ENCODE assay signal across 26 cellular contexts in the genomic region with DNA sequence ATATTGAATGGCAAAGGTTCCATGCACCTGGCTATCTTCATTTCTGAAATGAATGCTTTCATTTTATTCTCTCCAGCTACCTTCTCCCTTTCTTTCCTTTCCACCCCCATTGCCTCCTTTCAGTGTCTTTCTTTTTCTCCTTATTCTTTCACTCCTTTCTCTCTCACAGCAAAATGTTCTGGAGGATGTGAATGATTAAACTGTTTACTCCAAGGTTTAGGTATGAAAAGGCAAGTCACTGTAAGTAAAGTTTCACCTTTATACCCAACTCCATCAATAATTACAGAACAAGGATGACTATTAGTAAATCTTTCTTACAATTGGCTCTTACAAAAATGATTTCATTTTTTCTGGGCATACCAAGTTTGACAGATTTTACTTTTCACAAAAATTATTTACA.
"Had no signal": no experiment of that assay in that cellular context is flagged by ENCODE, and none has a peak within 500 bp of the region (broad histone marks: within the 10 kb centered on the region; RNA-seq: fewer than 3 reads in every experiment).

No MANE protein-coding gene starts in this region.

- ATAC-seq: activated CD4-positive, CD25-positive, alpha-beta regulatory T cell treated with anti-CD3 and anti-CD28 coated beads, Interleukin-2, amount 50 U/mL, for 24 hours; foreskin keratinocyte; heart left ventricle; left cardiac atrium; natural killer cell; sciatic nerve; stimulated activated memory B cell treated with anti-CD40 and anti-IgM and Interleukin-4, amounts not matched to agents 10 μg/mL and 1 μg/mL and 100 μg/mL, for 72 hours; stimulated activated naive CD8-positive, alpha-beta T cell treated with anti-CD3 and anti-CD28 coated beads, Interleukin-15, amount 100 ng/mL, for 72 hours; upper lobe of right lung had no signal

- H3K27ac ChIP-seq: esophagus muscularis mucosa, foreskin keratinocyte, heart left ventricle, skin epidermis, upper lobe of right lung, WERI-Rb-1 had no signal

- H3K4me1 ChIP-seq: foreskin keratinocyte had no signal

- DNase-seq: activated CD4-positive, alpha-beta memory T cell treated with anti-CD3 and anti-CD28 coated beads, Interleukin-2, amount 10 ng/mL, durations not matched to agents 7 days and 5 days; activated CD4-positive, alpha-beta T cell treated with anti-CD3 and anti-CD28 coated beads, Interleukin-2, amount 10 ng/mL, durations not matched to agents 24 days and 14 days; activated CD8-positive, alpha-beta memory T cell treated with anti-CD3 and anti-CD28 coated beads, Interleukin-2, amount 50 U/mL, for 48 hours; activated gamma-delta T cell; activated naive CD4-positive, alpha-beta T cell treated with anti-CD3 and anti-CD28 coated beads, Interleukin-2, amount 10 ng/mL, durations not matched to agents 7 days and 5 days; activated T-cell treated with anti-CD3 and anti-CD28 coated beads, Interleukin-2, amount 50 U/mL, for 24 hours; amniotic stem cell; endodermal cell; foreskin keratinocyte; heart left ventricle; left cardiac atrium; natural killer cell; posterior cingulate gyrus; retina; stimulated activated CD4-positive, alpha-beta T cell treated with anti-CD3 and anti-CD28 coated beads, Interleukin-4, amount 100 ng/mL, for 4 hours; stimulated activated CD8-positive, alpha-beta memory T cell treated with anti-CD3 and anti-CD28 coated beads, Interleukin-4, amount 100 ng/mL, for 48 hours; stimulated activated naive CD8-positive, alpha-beta T cell treated with anti-CD3 and anti-CD28 coated beads, Interleukin-15, amount 100 ng/mL, for 72 hours; substantia nigra; T-helper 9 cell; upper lobe of right lung; WERI-Rb-1 had no signal

- H3K9me3 ChIP-seq: esophagus muscularis mucosa, heart left ventricle, upper lobe of right lung had no signal

- H3K4me3 ChIP-seq: esophagus muscularis mucosa, heart left ventricle, skin epidermis, upper lobe of right lung had no signal

- H3K36me3 ChIP-seq: heart left ventricle, upper lobe of right lung, WERI-Rb-1 had no signal
